In genomic region chr2:221002101-221002500, GRCh38 we compare ENCODE assay signal across 20 cellular contexts.
DNase-seq lines count a peak whose midpoint lies in the region; ATAC-seq, FAIRE-seq and TF ChIP-seq lines count a peak whose summit lies in the region.
"Had no signal": no experiment of that assay in that cellular context is flagged by ENCODE, and none has a peak within 500 bp of the region (broad histone marks: within the 10 kb centered on the region; RNA-seq: fewer than 3 reads in every experiment).

No MANE protein-coding gene starts in this region.

- TF ChIP-seq POLR2A in GM12878 (IDR thresholded peaks at IDR 0.05; ENCODE audit: low read depth, low read length), result no peak

- TF ChIP-seq RAD21 in GM12878 (IDR thresholded peaks at IDR 0.05; ENCODE audit: insufficient read depth, low read depth, low read length), result no peak

- no TSS peak for BruUV-seq in GM12878 (replicated peaks; lab: Mats Ljungman, UMichigan)

- H3K36me3 ChIP-seq in HEK293 (ENCODE audit: control insufficient read depth in 2 of 2, insufficient read depth in 1 of 2, low read length in 2 of 2), result no peaks in the 10 kb centered on the region
- H3K36me3 ChIP-seq in GM12878 (ENCODE audit: control insufficient read depth in 2 of 2, insufficient read depth in 2 of 2, low read length in 1 of 2), result no peaks in the 10 kb centered on the region
- H3K36me3 ChIP-seq: BE2C, BLaER1 had no signal

- intact Hi-C loops in GM12878 (cut with micrococcal nuclease; ENCODE audit: unreplicated experiment), result no loop called here

- H3K79me2 ChIP-seq in GM12878 (ENCODE audit: control insufficient read depth, insufficient read depth, low read length), result no peaks in the 10 kb centered on the region

- no peak for DNase-seq in D721Med (ENCODE audit: insufficient read length, low spot score)
- no peak for DNase-seq in GM12878 (ENCODE audit: low read depth, low spot score)
- no peak for DNase-seq in stimulated activated CD4-positive, alpha-beta T cell treated with anti-CD3 and anti-CD28 coated beads, Interleukin-4, amount 100 ng/mL, for 1 hour
- no peak for DNase-seq in UCSD-AML1 (lab: John Stamatoyannopoulos, UW; ENCODE audit: unreplicated experiment)
- DNase-seq: 8988T; ACHN; BE2C; C1 segment of cervical spinal cord; CD4-positive, alpha-beta memory T cell; CD4-positive, CD25-positive, alpha-beta regulatory T cell; CD8-positive, alpha-beta memory T cell; COR-L47; DMS79 treated with DMSO at 0.1 percent for 48 hours; GF-D8 had no signal

- no peak overlapping the region for H2AFZ ChIP-seq in GM12878 (ENCODE audit: control insufficient read depth, low read depth, low read length)

- H3K27me3 ChIP-seq in GM12878 (replicated peaks in 1 of 2; ENCODE audit: control insufficient read depth in 2 of 2, insufficient read depth in 2 of 2, low read length in 1 of 2), result no peaks in the 10 kb centered on the region
- H3K27me3 ChIP-seq: BE2C, BLaER1 had no signal

- FAIRE-seq in D721Med (lab: Jason Lieb, UNC) (peak; percentile 29), GM12878 (lab: Jason Lieb, UNC) (no peak)
- FAIRE-seq: A204.1, G401.6, GM12892, GM18507 had no signal

- POLR2A ChIA-PET in HEK293 (lab: Yijun Ruan, JAX) (no interaction called here), GM12878 (lab: Charles Lee) (interaction anchor here (0.5 kb wide), 1 partner anchor 32 kb away, joined by 3 read pairs; no protein-coding TSS in a partner anchor)

- H3K9ac ChIP-seq in GM12878 (ENCODE audit: control insufficient read depth, insufficient read depth, low read length), result no peak overlapping the region
- H3K9ac ChIP-seq: BLaER1 had no signal

- H3K4me3 ChIP-seq in HEK293 (ENCODE audit: low read depth, low read length) (no peak overlapping the region), GM12878 (no peak overlapping the region)
- H3K4me3 ChIP-seq: BLaER1 had no signal

- peaks cover 19% of the 10 kb centered on the region for H3K4me1 ChIP-seq in HEK293 (ENCODE audit: control insufficient read depth, insufficient read depth, low read length)
- H3K4me1 ChIP-seq in GM12878 (ENCODE audit: control insufficient read depth, insufficient read depth, low read length), result no peaks in the 10 kb centered on the region
- H3K4me1 ChIP-seq: BE2C, BLaER1 had no signal

- RAD21 ChIA-PET in GM12878 (lab: Charles Lee; ENCODE audit: unreplicated experiment), result no interaction called here

- TF ChIP-seq CTCF in D721Med (IDR thresholded peaks at IDR 0.05; ENCODE audit: insufficient read depth, missing control alignments) (no peak), HEK293 (tag by site-specific recombination; IDR thresholded peaks at IDR 0.05) (no peak), GM12878 (IDR thresholded peaks at IDR 0.05 in 2 of 3, conservative IDR thresholded peaks at IDR 0.05 in 1 of 3; ENCODE audit: control insufficient read depth in 2 of 3, extremely low read depth in 1 of 3, insufficient read depth in 1 of 3, low read depth in 3 of 3, low read length in 3 of 3) (no peak)

- CTCF ChIA-PET in HEK293 (lab: Yijun Ruan, JAX), result no interaction called here
- CTCF ChIA-PET in GM12878 (lab: Yijun Ruan, JAX), result no interaction called here

- SMC1A ChIA-PET in GM12878 (lab: Charles Lee; ENCODE audit: uncharacterized antibody, unreplicated experiment), result interaction anchor here (1.0 kb wide), 1 partner anchor 10 kb away, joined by 3 read pairs; no protein-coding TSS in a partner anchor

- in situ Hi-C loops in GM12878 (cut with MboI), result no loop called here

- no peak overlapping the region for H3K4me2 ChIP-seq in GM12878 (ENCODE audit: control insufficient read depth, insufficient read depth)
- H3K4me2 ChIP-seq: BLaER1 had no signal

- H4K20me1 ChIP-seq in GM12878 (ENCODE audit: control insufficient read depth, insufficient read depth), result no peaks in the 10 kb centered on the region
- H4K20me1 ChIP-seq: BLaER1 had no signal

- 0% methylated on average over 1 of the region's 1 CpG for WGBS in GM12878 (ENCODE audit: insufficient coverage, insufficient replicate concordance, low lambda C conversion rate, missing lambda C conversion rate)

- no peak for TF ChIP-seq EP300 in GM12878 (IDR thresholded peaks at IDR 0.05; ENCODE audit: borderline replicate concordance in 1 of 2, control insufficient read depth in 1 of 2, low read depth in 2 of 2, low read length in 2 of 2)

- H3K9me3 ChIP-seq in HEK293 (ENCODE audit: control insufficient read depth, insufficient read depth, low read depth, low read length) (no peaks in the 10 kb centered on the region), GM12878 (replicated peaks; ENCODE audit: control insufficient read depth, insufficient read depth, low read length) (no peaks in the 10 kb centered on the region; the same call in 2 of the 3 replicates)
- H3K9me3 ChIP-seq: BE2C, BLaER1 had no signal

- H3K27ac ChIP-seq in HEK293 (ENCODE audit: extremely low read depth, low read depth, low read length), result no peak overlapping the region
- H3K27ac ChIP-seq in GM12878 (ENCODE audit: control insufficient read depth, insufficient read depth), result no peak overlapping the region
- H3K27ac ChIP-seq: BLaER1 had no signal

- ATAC-seq in GM12878, result no peak

TF ChIP-seq in HEK293, 187 proteins besides CTCF, POLR2A, EP300 and RAD21:
- TF ChIP-seq ATF2 (tag by site-specific recombination; IDR thresholded peaks at IDR 0.05; ENCODE audit: low read depth) (peak; percentile 87), ZNF366 (tag by site-specific recombination; conservative IDR thresholded peaks at IDR 0.05) (no peak)

TF ChIP-seq in GM12878, 131 proteins besides CTCF, POLR2A, EP300 and RAD21:
- TF ChIP-seq ATF7 (IDR thresholded peaks at IDR 0.05; ENCODE audit: low read depth) (peak; percentile 56), BMI1 (IDR thresholded peaks at IDR 0.05; ENCODE audit: borderline replicate concordance) (no peak)
